19 cellular contexts compared by ENCODE assay signal in genomic region chr13:98345103-98345899, GRCh38.
A peak's percentile ranks its signal among the peaks of the same experiment; 100 is the strongest.
DNase-seq lines count a peak whose midpoint lies in the region; ATAC-seq and TF ChIP-seq lines count a peak whose summit lies in the region.
"Had no signal": no experiment of that assay in that cellular context is flagged by ENCODE, and none has a peak within 500 bp of the region (broad histone marks: within the 10 kb centered on the region; RNA-seq: fewer than 3 reads in every experiment).

No MANE protein-coding gene starts in this region.

- H3K9me3 Mint-ChIP-seq in WTC11 = no peaks in the 10 kb centered on the region
- H3K9me3 Mint-ChIP-seq: activated naive CD8-positive, alpha-beta T cell treated with anti-CD3 and anti-CD28 coated beads for 36 hours; natural killer cell treated with Interleukin-12 subunit alpha and Interleukin-12 subunit beta and Interleukin-15 and Interleukin-18, amount 100 ng/mL, for 72 hours had no signal

- POLR2A ChIA-PET in WTC11 (lab: Charles Lee) = no interaction called here

- H3K9me3 ChIP-seq in HAP-1 (no peaks in the 10 kb centered on the region), mammary epithelial cell (replicated peaks; ENCODE audit: insufficient read depth, low read length) (no peaks in the 10 kb centered on the region)
- H3K9me3 ChIP-seq: suprapubic skin had no signal

- no peaks in the 10 kb centered on the region for H4K20me1 ChIP-seq in mammary epithelial cell (ENCODE audit: insufficient read depth, low read length)

- peaks cover 36% of the 10 kb centered on the region for H3K4me1 Mint-ChIP-seq in WTC11
- H3K4me1 Mint-ChIP-seq: activated naive CD8-positive, alpha-beta T cell treated with anti-CD3 and anti-CD28 coated beads for 36 hours; B cell had no signal

- DNase-seq in CD1c-positive myeloid dendritic cell (ENCODE audit: extremely low spot score) = peak; percentile 1
- DNase-seq in HAP-1 (ENCODE audit: low spot score in 2 of 2) = peak; percentile 64 to 66
- no peak for DNase-seq in WTC11 (ENCODE audit: low spot score)
- no peak for DNase-seq in left colon
- no peak for DNase-seq in mammary epithelial cell
- DNase-seq in NCI-H2029 treated with DMSO at 0.1 percent for 48 hours (lab: John Stamatoyannopoulos, UW) = no peak
- DNase-seq: activated CD4-positive, alpha-beta T cell treated with anti-CD3 and anti-CD28 coated beads for 1 hour; activated naive CD8-positive, alpha-beta T cell treated with anti-CD3 and anti-CD28 coated beads for 36 hours; DMS79; Karpas-422; NCI-H146; NCI-H524 treated with DMSO at 0.1 percent for 48 hours had no signal

- WGBS in mammary epithelial cell (ENCODE audit: low coverage, missing lambda C conversion rate) = 91% methylated on average over 12 of the region's 12 CpGs

- peaks cover 14% of the 10 kb centered on the region for H3K4me1 ChIP-seq in HAP-1
- H3K4me1 ChIP-seq in mammary epithelial cell (ENCODE audit: insufficient read depth, low read length) = no peaks in the 10 kb centered on the region
- H3K4me1 ChIP-seq: suprapubic skin had no signal

- no peaks in the 10 kb centered on the region for H3K36me3 Mint-ChIP-seq in WTC11
- H3K36me3 Mint-ChIP-seq: activated naive CD8-positive, alpha-beta T cell treated with anti-CD3 and anti-CD28 coated beads for 36 hours; natural killer cell treated with Interleukin-12 subunit alpha and Interleukin-12 subunit beta and Interleukin-15 and Interleukin-18, amount 100 ng/mL, for 72 hours had no signal

- no peak overlapping the region for H3K4me2 ChIP-seq in mammary epithelial cell (ENCODE audit: insufficient read depth, low read depth, low read length)

- no peaks in the 10 kb centered on the region for H3K79me2 ChIP-seq in mammary epithelial cell (ENCODE audit: insufficient read depth, low read length)

- H3K36me3 ChIP-seq in HAP-1 (replicated peaks) (no peaks in the 10 kb centered on the region), mammary epithelial cell (ENCODE audit: insufficient read depth, low read length) (no peaks in the 10 kb centered on the region)
- H3K36me3 ChIP-seq: cardiac muscle cell, suprapubic skin had no signal

- ATAC-seq in WTC11 = peak; percentile 33; the same call in 1 of the 2 replicates
- peak; percentile 39 for ATAC-seq in left colon
- no peak for ATAC-seq in HG03432 (IDR thresholded peaks at IDR 0.05; ENCODE audit: unreplicated experiment)
- ATAC-seq in GM19463 (IDR thresholded peaks at IDR 0.05; ENCODE audit: unreplicated experiment) = no peak
- ATAC-seq: natural killer cell treated with Interleukin-12 subunit alpha and Interleukin-12 subunit beta and Interleukin-15 and Interleukin-18, amount 100 ng/mL, for 72 hours had no signal

- TF ChIP-seq CTCF in WTC11 (IDR thresholded peaks at IDR 0.05) (no peak), mammary epithelial cell (conservative IDR thresholded peaks at IDR 0.05 in 1 of 2, IDR thresholded peaks at IDR 0.05 in 1 of 2; ENCODE audit: extremely low read depth in 1 of 2, insufficient read depth in 1 of 2, low read depth in 1 of 2, low read length in 2 of 2) (no peak)

- H3K27ac Mint-ChIP-seq in WTC11 = peak overlapping the region; percentile 54
- H3K27ac Mint-ChIP-seq: activated naive CD8-positive, alpha-beta T cell treated with anti-CD3 and anti-CD28 coated beads for 36 hours; B cell; natural killer cell treated with Interleukin-12 subunit alpha and Interleukin-12 subunit beta and Interleukin-15 and Interleukin-18, amount 100 ng/mL, for 72 hours had no signal

- H3K27me3 Mint-ChIP-seq in WTC11 (ENCODE audit: low read depth) = no peaks in the 10 kb centered on the region

- H3K9ac ChIP-seq in mammary epithelial cell (ENCODE audit: insufficient read depth, low read length) = no peak overlapping the region

- no TSS peak for BruUV-seq in mammary epithelial cell (replicated peaks; lab: Mats Ljungman, UMichigan)

- CTCF ChIA-PET in WTC11 (lab: Charles Lee) (interaction anchor here (0.6 kb wide), 1 partner anchor 145 kb away, joined by 3 read pairs; no protein-coding TSS in a partner anchor), mammary epithelial cell (lab: Charles Lee; ENCODE audit: low non-redundant PET) (no interaction called here)

- dilution Hi-C loops in mammary epithelial cell (cut with HindIII; ENCODE audit: low sequenced_read_pairs) = loop anchor here (5.0 kb wide), 1 partner anchor 58 kb away; no protein-coding TSS in a partner anchor

- H3K27me3 ChIP-seq in HAP-1 (ENCODE audit: low read depth) (no peaks in the 10 kb centered on the region), mammary epithelial cell (ENCODE audit: insufficient read depth, low read length) (no peaks in the 10 kb centered on the region)
- H3K27me3 ChIP-seq: cardiac muscle cell, suprapubic skin had no signal

- H3K4me3 Mint-ChIP-seq in WTC11 = no peak overlapping the region
- H3K4me3 Mint-ChIP-seq: activated naive CD8-positive, alpha-beta T cell treated with anti-CD3 and anti-CD28 coated beads for 36 hours; B cell; natural killer cell treated with Interleukin-12 subunit alpha and Interleukin-12 subunit beta and Interleukin-15 and Interleukin-18, amount 100 ng/mL, for 72 hours had no signal

- no peak overlapping the region for H3K4me3 ChIP-seq in HAP-1
- H3K4me3 ChIP-seq in mammary epithelial cell (replicated peaks in 1 of 3; ENCODE audit: insufficient read depth in 1 of 3, low read depth in 2 of 3, low read length in 3 of 3) = no peak overlapping the region
- H3K4me3 ChIP-seq: cardiac muscle cell, lung, suprapubic skin had no signal

- in situ Hi-C loops in HAP-1 (cut with MboI; ENCODE audit: low sequenced_read_pairs) = no loop called here
- in situ Hi-C loops in mammary epithelial cell (cut with MboI; ENCODE audit: low sequenced_read_pairs in 2 of 2) = no loop called here

- no peak overlapping the region for H2AFZ ChIP-seq in mammary epithelial cell (ENCODE audit: low read depth, low read length)

- no peak overlapping the region for H3K27ac ChIP-seq in mammary epithelial cell (ENCODE audit: insufficient read depth, low read depth, low read length)
- H3K27ac ChIP-seq: cardiac muscle cell, suprapubic skin had no signal

- intact Hi-C loops in left colon (cut with DNase I, micrococcal nuclease) (no loop called here), mammary epithelial cell (cut with micrococcal nuclease) (no loop called here)

TF ChIP-seq in WTC11, 78 proteins besides CTCF, POLR2A, EP300 and RAD21 (continues in another document):
- TF ChIP-seq ZNF138 (CRISPR knock-in tag; conservative IDR thresholded peaks at IDR 0.05) = no peak
- no peak for TF ChIP-seq AR (CRISPR knock-in tag; IDR thresholded peaks at IDR 0.05)
- no peak for TF ChIP-seq HMGA2 (CRISPR knock-in tag; IDR thresholded peaks at IDR 0.05)
- no peak for TF ChIP-seq NFYB (CRISPR knock-in tag; conservative IDR thresholded peaks at IDR 0.05; ENCODE audit: low read depth)
- no peak for TF ChIP-seq IRF2 (CRISPR knock-in tag; IDR thresholded peaks at IDR 0.05; ENCODE audit: borderline replicate concordance, low read depth)
- TF ChIP-seq ZNF317 (CRISPR knock-in tag; IDR thresholded peaks at IDR 0.05; ENCODE audit: borderline replicate concordance, low read depth) = no peak
- TF ChIP-seq ZBTB21 (CRISPR knock-in tag; IDR thresholded peaks at IDR 0.05; ENCODE audit: borderline replicate concordance) = no peak
- TF ChIP-seq ZNF263 (CRISPR knock-in tag; IDR thresholded peaks at IDR 0.05; ENCODE audit: low read depth) = no peak
- TF ChIP-seq GRHL2 (CRISPR knock-in tag; IDR thresholded peaks at IDR 0.05; ENCODE audit: insufficient replicate concordance, severe bottlenecking) = no peak
- no peak for TF ChIP-seq ATF6 (CRISPR knock-in tag; IDR thresholded peaks at IDR 0.05)
- no peak for TF ChIP-seq CREM (CRISPR knock-in tag; IDR thresholded peaks at IDR 0.05)
- no peak for TF ChIP-seq SMAD3 (CRISPR knock-in tag; IDR thresholded peaks at IDR 0.05; ENCODE audit: borderline replicate concordance)
- TF ChIP-seq MXD4 (CRISPR knock-in tag; IDR thresholded peaks at IDR 0.05; ENCODE audit: borderline replicate concordance) = no peak

Comparison
In these comparisons a context has a peak if more than half of its experiments do, and no peak if none do; other contexts are left out.
1. DNase-seq: peak in CD1c-positive myeloid dendritic cell (single experiment) and HAP-1 (2 of 2); none in WTC11 (single experiment), left colon (0 of 2), mammary epithelial cell (single experiment) and NCI-H2029 treated with DMSO at 0.1 percent for 48 hours (single experiment).
2. ATAC-seq: peak in WTC11 (single experiment) and left colon (single experiment); none in HG03432 (single experiment) and GM19463 (single experiment).